8 cellular contexts compared by ENCODE assay signal in genomic region chr20:32509639-32510066, GRCh38.
DNase-seq lines count a peak whose midpoint lies in the region; ATAC-seq, FAIRE-seq and TF ChIP-seq lines count a peak whose summit lies in the region.

No MANE protein-coding gene starts in this region.

- CTCF ChIA-PET in SK-N-SH (lab: Yijun Ruan, JAX), result interaction anchor here (0.6 to 4.9 kb wide), 10 partner anchors 8 to 304 kb away, joined by 3 to 32 read pairs (median 4); no protein-coding TSS in a partner anchor
- CTCF ChIA-PET in GM12878 (lab: Yijun Ruan, JAX), result interaction anchor here (1.1 kb wide), 1 partner anchor 142 kb away, joined by 3 read pairs; no protein-coding TSS in a partner anchor

- H4K20me1 ChIP-seq in SK-N-SH (ENCODE audit: insufficient read depth) (no peaks in the 10 kb centered on the region), GM12878 (ENCODE audit: control insufficient read depth, insufficient read depth) (no peaks in the 10 kb centered on the region)

- RAD21 ChIA-PET in GM12878 (lab: Charles Lee; ENCODE audit: unreplicated experiment), result no interaction called here

- peak overlapping the region in 1 of 2 experiments; percentile 75; a peak in 2 of 4 replicates for H3K27ac ChIP-seq in SK-N-SH (ENCODE audit: low read depth in 2 of 2, low read length in 1 of 2)
- no peak overlapping the region for H3K27ac ChIP-seq in GM12878 (ENCODE audit: control insufficient read depth, insufficient read depth)
- H3K27ac ChIP-seq in caudate nucleus (ENCODE audit: low read depth, low read length), result no peak overlapping the region

- peaks cover 0 to 44% of the 10 kb centered on the region in 2 experiments; a peak in 1 of 4 replicates for H3K4me1 ChIP-seq in SK-N-SH (ENCODE audit: control insufficient read depth in 1 of 2, insufficient read depth in 2 of 2, low read depth in 1 of 2, low read length in 1 of 2)
- peaks cover 10% of the 10 kb centered on the region for H3K4me1 ChIP-seq in GM12878 (ENCODE audit: control insufficient read depth, insufficient read depth, low read length)

- TF ChIP-seq CTCF in SK-N-SH (IDR thresholded peaks at IDR 0.05) (peak; percentile 60), GM12878 (IDR thresholded peaks at IDR 0.05 in 2 of 3, conservative IDR thresholded peaks at IDR 0.05 in 1 of 3; ENCODE audit: control insufficient read depth in 2 of 3, extremely low read depth in 1 of 3, insufficient read depth in 1 of 3, low read depth in 3 of 3, low read length in 3 of 3) (peak in 1 of 3 experiments; percentile 15; a peak in 1 of 6 replicates), retinal pigment epithelial cell (conservative IDR thresholded peaks at IDR 0.05; ENCODE audit: low read depth, low read length) (peak; percentile 57)

- no peaks in the 10 kb centered on the region for H3K9me3 ChIP-seq in SK-N-SH
- no peaks in the 10 kb centered on the region for H3K9me3 ChIP-seq in GM12878 (replicated peaks; ENCODE audit: control insufficient read depth, insufficient read depth, low read length)

- H3K9me2 ChIP-seq in SK-N-SH, result no peaks in the 10 kb centered on the region

- H3K79me2 ChIP-seq in SK-N-SH (ENCODE audit: insufficient read depth) (no peaks in the 10 kb centered on the region), GM12878 (ENCODE audit: control insufficient read depth, insufficient read depth, low read length) (no peaks in the 10 kb centered on the region)

- POLR2A ChIA-PET in SK-N-SH (lab: Yijun Ruan, JAX), result interaction anchor here (1.7 kb wide), 1 partner anchor 25 kb away, joined by 5 read pairs; no protein-coding TSS in a partner anchor
- POLR2A ChIA-PET in GM12878 (lab: Charles Lee), result interaction anchor here (0.6 kb wide), 1 partner anchor 288 kb away, joined by 6 read pairs; no protein-coding TSS in a partner anchor

- SMC1A ChIA-PET in GM12878 (lab: Charles Lee; ENCODE audit: uncharacterized antibody, unreplicated experiment), result interaction anchor here (0.6 kb wide), 1 partner anchor 41 kb away, joined by 3 read pairs; no protein-coding TSS in a partner anchor

- H3F3A ChIP-seq in SK-N-SH (replicated peaks; ENCODE audit: insufficient read depth), result no peaks in the 10 kb centered on the region

- TF ChIP-seq RAD21 in SK-N-SH (IDR thresholded peaks at IDR 0.05; ENCODE audit: low read length) (peak; percentile 69), GM12878 (IDR thresholded peaks at IDR 0.05; ENCODE audit: insufficient read depth, low read depth, low read length) (peak; percentile 36; the same call in 1 of the 2 replicates)

- 37% methylated on average over 10 of the region's 10 CpGs for WGBS in SK-N-SH (ENCODE audit: low lambda C conversion rate)
- WGBS in GM12878 (ENCODE audit: insufficient coverage, insufficient replicate concordance, low lambda C conversion rate, missing lambda C conversion rate), result 37% methylated on average over 10 of the region's 10 CpGs

- in situ Hi-C loops in GM12878 (cut with MboI), result no loop called here

- H2AFZ ChIP-seq in SK-N-SH (ENCODE audit: low read depth) (peak overlapping the region; percentile 27; the same call in 1 of the 2 replicates), GM12878 (ENCODE audit: control insufficient read depth, low read depth, low read length) (peak overlapping the region; percentile 37; the same call in 1 of the 2 replicates)

- ATAC-seq in GM12878, result 0 out of 3 replicates have a peak, but pooled peaks have one; percentile 27
- ATAC-seq in HG02973 (IDR thresholded peaks at IDR 0.05; ENCODE audit: unreplicated experiment), result no peak
- ATAC-seq in GM19455 (IDR thresholded peaks at IDR 0.05; ENCODE audit: unreplicated experiment), result no peak

- H3K9ac ChIP-seq in SK-N-SH, result no peak overlapping the region
- no peak overlapping the region for H3K9ac ChIP-seq in GM12878 (ENCODE audit: control insufficient read depth, insufficient read depth, low read length)

- TF ChIP-seq EP300 in SK-N-SH (IDR thresholded peaks at IDR 0.05; ENCODE audit: borderline replicate concordance in 1 of 2, low read depth in 1 of 2, low read length in 1 of 2) (peak in 1 of 2 experiments; percentile 51; a peak in 2 of 4 replicates), GM12878 (IDR thresholded peaks at IDR 0.05; ENCODE audit: borderline replicate concordance in 1 of 2, control insufficient read depth in 1 of 2, low read depth in 2 of 2, low read length in 2 of 2) (no peak)

- no peak for TF ChIP-seq POLR2A in GM12878 (IDR thresholded peaks at IDR 0.05; ENCODE audit: low read depth, low read length)

- BruUV-seq in GM12878 (replicated peaks; lab: Mats Ljungman, UMichigan), result no TSS peak

- H3K4me3 ChIP-seq in SK-N-SH (ENCODE audit: low read depth in 2 of 2, low read length in 1 of 2) (no peak overlapping the region), GM12878 (no peak overlapping the region), retinal pigment epithelial cell (ENCODE audit: low read length) (no peak overlapping the region)

- no peak for FAIRE-seq in GM12878 (lab: Jason Lieb, UNC)

- intact Hi-C loops in GM12878 (cut with micrococcal nuclease; ENCODE audit: unreplicated experiment), result no loop called here

- H3K27me3 ChIP-seq in SK-N-SH (ENCODE audit: insufficient read depth) (no peaks in the 10 kb centered on the region), GM12878 (replicated peaks in 1 of 2; ENCODE audit: control insufficient read depth in 2 of 2, insufficient read depth in 2 of 2, low read length in 1 of 2) (no peaks in the 10 kb centered on the region)

- DNase-seq in H4 (ENCODE audit: low spot score), result peak; percentile 36
- peak; percentile 75 for DNase-seq in SK-N-SH
- no peak for DNase-seq in GM12878 (ENCODE audit: low read depth, low spot score)
- no peak for DNase-seq in retinal pigment epithelial cell (ENCODE audit: low read depth)
- DNase-seq in epidermal melanocyte (ENCODE audit: insufficient read length, low spot score), result no peak
- DNase-seq in caudate nucleus (lab: John Stamatoyannopoulos, UW), result no peak

- H3K36me3 ChIP-seq in SK-N-SH (replicated peaks in 1 of 2; ENCODE audit: control insufficient read depth in 1 of 2, insufficient read depth in 2 of 2, low read length in 1 of 2), result no peaks in the 10 kb centered on the region
- H3K36me3 ChIP-seq in GM12878 (ENCODE audit: control insufficient read depth in 2 of 2, insufficient read depth in 2 of 2, low read length in 1 of 2), result no peaks in the 10 kb centered on the region; a peak in 1 of 4 replicates

- H3K4me2 ChIP-seq in SK-N-SH, result no peak overlapping the region
- H3K4me2 ChIP-seq in GM12878 (ENCODE audit: control insufficient read depth, insufficient read depth), result peak overlapping the region; percentile 43

TF ChIP-seq in SK-N-SH, 30 proteins besides CTCF, POLR2A, EP300 and RAD21 (continues in another document):
- no peak for TF ChIP-seq USF2 (IDR thresholded peaks at IDR 0.05; ENCODE audit: borderline replicate concordance, low read depth, low read length)
- TF ChIP-seq JUND (IDR thresholded peaks at IDR 0.05), result no peak
- peak; percentile 94 for TF ChIP-seq FOXJ3 (CRISPR knock-in tag; IDR thresholded peaks at IDR 0.05)
- no peak; the same call in 1 of the 2 replicates for TF ChIP-seq MXI1 (IDR thresholded peaks at IDR 0.05; ENCODE audit: low read depth, low read length)
- peak; percentile 96 for TF ChIP-seq GATA2 (CRISPR knock-in tag; IDR thresholded peaks at IDR 0.05)
- TF ChIP-seq RFX5 (IDR thresholded peaks at IDR 0.05; ENCODE audit: low read length), result no peak
- TF ChIP-seq USF1 (IDR thresholded peaks at IDR 0.05; ENCODE audit: borderline replicate concordance, low read depth), result no peak
- TF ChIP-seq RCOR1 (IDR thresholded peaks at IDR 0.05; ENCODE audit: low read length), result peak; percentile 42
- TF ChIP-seq YY1 (IDR thresholded peaks at IDR 0.05; ENCODE audit: low read depth), result no peak

TF ChIP-seq in GM12878, 131 proteins besides CTCF, POLR2A, EP300 and RAD21:
- TF ChIP-seq ZNF592 (IDR thresholded peaks at IDR 0.05), result no peak
- no peak for TF ChIP-seq POU2F2 (IDR thresholded peaks at IDR 0.05; ENCODE audit: borderline replicate concordance, low read depth, low read length)
- no peak for TF ChIP-seq SUPT20H (IDR thresholded peaks at IDR 0.05; ENCODE audit: borderline replicate concordance, control insufficient read depth, low read depth, low read length)
- TF ChIP-seq RUNX3 (IDR thresholded peaks at IDR 0.05; ENCODE audit: low read length), result peak; percentile 85

Comparison
In these comparisons a context has a peak if more than half of its experiments do, and no peak if none do; other contexts are left out.
1. DNase-seq: peak in H4 (single experiment) and SK-N-SH (single experiment); none in GM12878 (single experiment), retinal pigment epithelial cell (single experiment), epidermal melanocyte (single experiment) and caudate nucleus (0 of 61).